ENCODE assay signal across 27 cellular contexts in the genomic region with DNA sequence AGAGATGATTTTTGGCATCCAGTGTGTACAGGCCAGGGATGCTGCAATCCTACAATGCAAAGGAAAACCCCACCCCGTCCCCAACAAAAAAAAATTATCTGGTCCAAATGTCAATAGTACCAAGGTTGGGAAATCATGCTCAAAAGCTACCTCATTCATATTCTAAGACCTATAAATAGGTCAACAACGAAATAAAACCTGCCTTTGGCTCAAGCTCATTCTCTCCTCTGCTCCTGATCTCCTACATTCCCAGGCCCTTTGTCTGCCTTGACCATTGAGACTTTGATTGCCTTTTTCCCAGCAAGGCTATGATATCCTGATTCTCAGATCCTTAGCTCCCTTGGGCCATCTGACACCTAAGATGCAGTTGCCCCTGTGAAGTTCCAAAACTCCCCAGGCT. TPM values are rescaled to one million over a fixed set of nuclear protein-coding genes. Genes with fewer than 3 reads are reported as not detected.
"Had no signal": no experiment of that assay in that cellular context is flagged by ENCODE, and none has a peak within 500 bp of the region (broad histone marks: within the 10 kb centered on the region; RNA-seq: fewer than 3 reads in every experiment).

No MANE protein-coding gene starts in this region.

- H3K9me3 Mint-ChIP-seq: endodermal cell; stimulated activated effector memory CD8-positive, alpha-beta T cell treated with anti-CD3 and anti-CD28 coated beads, Interleukin-12 subunit alpha, Interleukin-12 subunit beta, amount 100 ng/mL, for 72 hours had no signal

- H3K27me3 ChIP-seq: dorsolateral prefrontal cortex, right atrium auricular region, sigmoid colon, stomach, thyroid gland, vagina had no signal

- H3K36me3 Mint-ChIP-seq: mesothelial cell of epicardium; naive B cell; stimulated activated effector memory CD8-positive, alpha-beta T cell treated with anti-CD3 and anti-CD28 coated beads, Interleukin-12 subunit alpha, Interleukin-12 subunit beta, amount 100 ng/mL, for 72 hours had no signal

- DNase-seq: dorsolateral prefrontal cortex; effector CD4-positive, alpha-beta T cell; endodermal cell; foreskin melanocyte; mesenchymal stem cell; mucosa of descending colon; naive B cell; nucleus accumbens; sigmoid colon; stimulated activated CD4-positive, alpha-beta T cell treated with anti-CD3 and anti-CD28 coated beads, Interleukin-2, amount 100 ng/mL, for 24 hours; stimulated activated CD4-positive, alpha-beta T cell treated with anti-CD3 and anti-CD28 coated beads, Interleukin-4, amount 100 ng/mL, for 24 hours; stimulated activated naive CD4-positive, alpha-beta T cell treated with Interleukin-2 at 50 U/mL for 16 hours; stomach; thyroid gland; trophoblast cell had no signal

- H3K27ac ChIP-seq: dorsolateral prefrontal cortex, epithelial cell of prostate, prostate gland, right atrium auricular region, sigmoid colon, stomach, thyroid gland, vagina had no signal

- H3K36me3 ChIP-seq: prostate gland, right atrium auricular region, sigmoid colon, stomach, thyroid gland, vagina had no signal

- H3K4me3 Mint-ChIP-seq: endodermal cell; mesothelial cell of epicardium; naive B cell; nephron; stimulated activated effector memory CD8-positive, alpha-beta T cell treated with anti-CD3 and anti-CD28 coated beads, Interleukin-12 subunit alpha, Interleukin-12 subunit beta, amount 100 ng/mL, for 72 hours had no signal

- H3K4me1 Mint-ChIP-seq: mesothelial cell of epicardium; naive B cell; nephron; stimulated activated effector memory CD8-positive, alpha-beta T cell treated with anti-CD3 and anti-CD28 coated beads, Interleukin-12 subunit alpha, Interleukin-12 subunit beta, amount 100 ng/mL, for 72 hours had no signal

- H3K27ac Mint-ChIP-seq: endodermal cell; mesothelial cell of epicardium; naive B cell; nephron; stimulated activated effector memory CD8-positive, alpha-beta T cell treated with anti-CD3 and anti-CD28 coated beads, Interleukin-12 subunit alpha, Interleukin-12 subunit beta, amount 100 ng/mL, for 72 hours had no signal

- FAIRE-seq: colon, keratinocyte had no signal

- H3K4me3 ChIP-seq: dorsolateral prefrontal cortex, lung, mucosa of descending colon, prostate gland, right atrium auricular region, sigmoid colon, stomach, thyroid gland, vagina had no signal

- H3K9me3 ChIP-seq: mucosa of descending colon, prostate gland, right atrium auricular region, sigmoid colon, stomach, thyroid gland, vagina had no signal

- ATAC-seq: esophagus mucosa; left lobe of liver; mucosa of descending colon; stimulated activated effector memory CD8-positive, alpha-beta T cell treated with anti-CD3 and anti-CD28 coated beads, Interleukin-12 subunit alpha, Interleukin-12 subunit beta, amount 100 ng/mL, for 72 hours had no signal

RNA-seq across cellular contexts. Expression of a gene that starts 30.0 kb away (rescaled TPM):
- polyA plus RNA-seq: keratinocyte had no signal
